ENCODE assay signal across 8 cellular contexts in the genomic region with DNA sequence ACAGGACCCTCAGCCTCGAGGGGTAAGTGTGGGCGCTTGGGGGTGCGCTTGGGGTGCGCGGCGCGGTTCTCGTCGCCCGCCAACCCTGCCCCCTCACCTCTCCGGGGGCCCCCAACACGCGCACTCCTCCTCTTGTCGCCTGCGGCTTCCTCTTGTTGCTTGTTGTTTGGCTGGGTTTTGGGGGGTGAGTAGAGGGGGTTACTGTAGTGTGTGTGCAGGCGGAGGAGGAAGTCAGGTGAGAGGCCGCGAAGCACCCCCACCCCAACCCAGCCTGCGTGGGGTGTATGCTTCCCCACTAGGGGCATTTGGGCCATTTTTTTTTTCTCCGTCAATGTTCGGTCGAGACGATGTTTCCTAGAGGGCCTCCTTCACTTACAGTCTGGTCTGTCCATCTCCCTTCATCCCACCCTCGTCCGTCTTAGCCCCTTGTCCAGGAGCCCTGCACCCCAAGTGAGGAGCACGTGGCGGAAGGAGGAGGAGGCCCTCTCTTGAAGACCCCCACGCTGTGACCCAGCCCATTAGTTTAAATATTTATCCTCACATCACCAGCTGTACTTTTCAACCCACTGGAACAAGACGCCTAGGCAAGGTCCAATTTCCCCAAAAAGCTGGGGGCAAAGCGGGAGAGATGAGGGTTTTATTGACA. TPM values are rescaled to one million over a fixed set of nuclear protein-coding genes. Genes with fewer than 3 reads are reported as not detected.
DNase-seq lines count a peak whose midpoint lies in the region; TF ChIP-seq lines count a peak whose summit lies in the region.

No MANE protein-coding gene starts in this region.

- H3K4me3 Mint-ChIP-seq in Caco-2 (ENCODE audit: unreplicated experiment) (peak overlapping the region; percentile 93), H9 (peak overlapping the region; percentile 84 to 89)

- H3K4ac ChIP-seq in H9 (ENCODE audit: low read depth, low read length) = no peak overlapping the region

- H2BK5ac ChIP-seq in H9 (ENCODE audit: insufficient read length, low read length) = no peak overlapping the region

- no TSS peak for BruUV-seq in Caco-2 (replicated peaks; lab: Mats Ljungman, UMichigan)

- H2BK15ac ChIP-seq in H9 (ENCODE audit: low read depth, low read length) = no peak overlapping the region

- TF ChIP-seq CTCF in Caco-2 (IDR thresholded peaks at IDR 0.05; ENCODE audit: insufficient read depth in 1 of 2, low read depth in 1 of 2, low read length in 1 of 2, severe bottlenecking in 1 of 2, unreplicated experiment in 1 of 2) (no peak), H9 (conservative IDR thresholded peaks at IDR 0.05) (no peak), Peyer's patch (IDR thresholded peaks at IDR 0.05) (peak in 2 of 6 experiments; percentile 13 to 23)

- H3K4me3 ChIP-seq in Caco-2 (ENCODE audit: low read depth, low read length) = peak overlapping the region; percentile 41
- H3K4me3 ChIP-seq in Peyer's patch = peak overlapping the region; percentile 57 to 77 (median 67)

- H3K9me3 ChIP-seq in Caco-2 = no peaks in the 10 kb centered on the region
- H3K9me3 ChIP-seq in H9 (ENCODE audit: control insufficient read depth, low read depth, low read length) = peaks cover 8% of the 10 kb centered on the region
- H3K9me3 ChIP-seq in Peyer's patch = peaks cover 0 to 4% (median 0%) of the 10 kb centered on the region in 4 donors

- intact Hi-C loops in Caco-2 (cut with micrococcal nuclease; ENCODE audit: unreplicated experiment) = no loop called here

- H2BK20ac ChIP-seq in H9 (ENCODE audit: low read depth, low read length, poor library complexity, severe bottlenecking) = no peak overlapping the region

- peaks cover 19% of the 10 kb centered on the region for H3K23me2 ChIP-seq in H9 (ENCODE audit: insufficient read length, low read depth, low read length, poor library complexity, severe bottlenecking)

- H3K4me1 Mint-ChIP-seq in Caco-2 (ENCODE audit: low read depth, unreplicated experiment) (no peaks in the 10 kb centered on the region), H9 (peaks cover 22 to 35% of the 10 kb centered on the region in 2 experiments)

- no CpG with 5 or more reads among the region's 30 CpGs for WGBS in H9 (ENCODE audit: extremely low coverage, insufficient read length, low lambda C conversion rate)

- no peak overlapping the region for H3K23ac ChIP-seq in H9 (ENCODE audit: insufficient read length, low read depth, low read length)

- POLR2A ChIA-PET in Caco-2 (lab: Charles Lee) = interaction anchor here (0.6 kb wide), 1 partner anchor 21 kb away, joined by 5 read pairs; no protein-coding TSS in a partner anchor

- H3K27me3 ChIP-seq in Caco-2 (replicated peaks; ENCODE audit: control insufficient read depth, insufficient read depth, low read length) (no peaks in the 10 kb centered on the region; the same call in 1 of the 2 replicates), H9 (ENCODE audit: insufficient read depth, low read length) (peaks cover 7% of the 10 kb centered on the region; the same call in 1 of the 2 replicates), Peyer's patch (no peaks in the 10 kb centered on the region)

- no peaks in the 10 kb centered on the region for H3K4me1 ChIP-seq in Caco-2
- peaks cover 5% of the 10 kb centered on the region; the same call in 1 of the 2 replicates for H3K4me1 ChIP-seq in H9 (ENCODE audit: insufficient read depth, low read length)
- H3K4me1 ChIP-seq in Peyer's patch = peaks cover 0 to 18% (median 3%) of the 10 kb centered on the region in 4 donors

- H3K36me3 Mint-ChIP-seq in Caco-2 (ENCODE audit: insufficient read depth, unreplicated experiment) = no peaks in the 10 kb centered on the region
- H3K36me3 Mint-ChIP-seq in H9 (ENCODE audit: insufficient read depth in 1 of 3, low read depth in 3 of 3) = peaks cover 12 to 27% (median 14%) of the 10 kb centered on the region in 3 experiments

- H4K8ac ChIP-seq in H9 (replicated peaks; ENCODE audit: insufficient read length, low read depth, low read length) = no peak overlapping the region

- H3K36me3 ChIP-seq in Caco-2 (ENCODE audit: control insufficient read depth, insufficient read depth, low read length) (no peaks in the 10 kb centered on the region), Peyer's patch (no peaks in the 10 kb centered on the region)

- H3K27ac ChIP-seq in H9 (ENCODE audit: insufficient read length, low read depth, low read length) = no peak overlapping the region
- peak overlapping the region; percentile 64 to 85 (median 77) for H3K27ac ChIP-seq in Peyer's patch

- H3K18ac ChIP-seq in H9 (ENCODE audit: insufficient read length, low read depth, low read length) = peak overlapping the region; percentile 43

- in situ Hi-C loops in G401 (cut with HindIII; ENCODE audit: low sequenced_read_pairs) = no loop called here

- H3K79me2 ChIP-seq in H9 (ENCODE audit: insufficient read depth, low read length) = no peaks in the 10 kb centered on the region

- peak overlapping the region; percentile 16 for H3K9ac ChIP-seq in H9 (ENCODE audit: extremely low read depth, insufficient read length, low read length)

- no peak overlapping the region for H3K56ac ChIP-seq in H9 (ENCODE audit: insufficient read length, low read depth, low read length)

- H3K9me3 Mint-ChIP-seq in Caco-2 (ENCODE audit: unreplicated experiment) (peaks cover 16% of the 10 kb centered on the region), H9 (peaks cover 4 to 10% of the 10 kb centered on the region in 2 experiments)

- H3K27ac Mint-ChIP-seq in Caco-2 (ENCODE audit: unreplicated experiment) = peak overlapping the region; percentile 69
- peak overlapping the region in 2 of 3 experiments; percentile 60 to 94; a peak in 4 of 7 replicates for H3K27ac Mint-ChIP-seq in H9

- CTCF ChIA-PET in Caco-2 (lab: Charles Lee) = interaction anchor here (0.7 kb wide), 1 partner anchor 56 kb away, joined by 3 read pairs; no protein-coding TSS in a partner anchor

- no peak overlapping the region for H2AK5ac ChIP-seq in H9 (ENCODE audit: insufficient read length, low read length)

- H4K91ac ChIP-seq in H9 (ENCODE audit: insufficient read length, low read depth, low read length) = no peak overlapping the region

- H2AFZ ChIP-seq in H9 (ENCODE audit: low read length) = no peak overlapping the region

- TF ChIP-seq POLR2A in Peyer's patch (IDR thresholded peaks at IDR 0.05) = no peak

- no peak overlapping the region for H2BK120ac ChIP-seq in H9 (ENCODE audit: low read depth, low read length, poor library complexity, severe bottlenecking)

- no peak overlapping the region for H4K5ac ChIP-seq in H9 (ENCODE audit: insufficient read length, low read depth, low read length)

- no peaks in the 10 kb centered on the region for H3K79me1 ChIP-seq in H9 (ENCODE audit: insufficient read depth, low read depth, low read length, poor library complexity, severe bottlenecking)

- H3K27me3 Mint-ChIP-seq in Caco-2 (ENCODE audit: insufficient read depth, unreplicated experiment) (no peaks in the 10 kb centered on the region), H9 (ENCODE audit: low read depth) (peaks cover 38% of the 10 kb centered on the region)

- no peak overlapping the region for H2BK12ac ChIP-seq in H9 (ENCODE audit: insufficient read length, low read depth, low read length)

- H3K4me2 ChIP-seq in H9 (ENCODE audit: insufficient read depth, insufficient read length, low read length) = peak overlapping the region; percentile 69

- H3K14ac ChIP-seq in H9 (ENCODE audit: insufficient read depth, low read length) = peak overlapping the region; percentile 49; the same call in 1 of the 2 replicates

- H4K20me1 ChIP-seq in H9 (ENCODE audit: control insufficient read depth, insufficient read depth, insufficient read length) = no peaks in the 10 kb centered on the region

- H3T11ph ChIP-seq in H9 (ENCODE audit: low read length) = no peak overlapping the region

- DNase-seq in Caco-2 (peak in 1 of 2 experiments; percentile 26), H9 (no peak), Peyer's patch (peak in 2 of 3 donors; percentile 81 to 83), iPS-NIHi7 (ENCODE audit: extremely low spot score) (peak; percentile 18), G401 (ENCODE audit: low spot score) (no peak), GM19238 (ENCODE audit: insufficient read length, low spot score) (no peak)
- DNase-seq in activated naive CD4-positive, alpha-beta T cell (lab: John Stamatoyannopoulos, UW) = peak; percentile 40 to 79 (median 60)
- peak in 3 of 4 experiments; percentile 41 to 62 (median 58) for DNase-seq in stimulated activated CD4-positive, alpha-beta T cell treated with anti-CD3 and anti-CD28 coated beads, Interleukin-1b, Interleukin-23, amount 100 ng/mL, for 24 hours (ENCODE audit: low read depth in 4 of 4, low spot score in 1 of 4)

RNA-seq across cellular contexts. Expression of a gene that starts 20.4 kb away (rescaled TPM):
- 13.8 and 16.4 TPM in 2 replicates for total RNA-seq in Caco-2 (2022)
- 23.4 and 30.7 TPM in 2 replicates for total RNA-seq in H9 (2021)
- total RNA-seq in Peyer's patch = 100 to 1,000 TPM in 1 of 4 donors, 10 to 100 TPM in 3; 46.6 to 101 (median 63.2) TPM
- total RNA-seq in G401 (2014; rRNA removed; shearing (Covaris generic)) = 0.18 TPM in 1 of 2 replicates, not detected in the other

Comparison
In these comparisons a context has a peak if more than half of its experiments do, and no peak if none do; other contexts are left out.
1. DNase-seq: peak in Peyer's patch (2 of 3), activated naive CD4-positive, alpha-beta T cell (4 of 4), iPS-NIHi7 (single experiment) and stimulated activated CD4-positive, alpha-beta T cell treated with anti-CD3 and anti-CD28 coated beads, Interleukin-1b, Interleukin-23, amount 100 ng/mL, for 24 hours (3 of 4); none in H9 (single experiment), G401 (single experiment) and GM19238 (single experiment).
2. RNA of a gene that starts 20.4 kb away (total RNA-seq): 46.6 to 101 TPM in Peyer's patch, 23.4 to 30.7 TPM in H9 and 13.8 to 16.4 TPM in Caco-2; 0.18 TPM in G401; every median in the first group is over 10 times any median in the second.